In genomic region chr4:78939667-78940008, GRCh38 we compare ENCODE assay signal across 8 cellular contexts. TPM values are rescaled to one million over a fixed set of nuclear protein-coding genes. Genes with fewer than 3 reads are reported as not detected.
DNase-seq lines count a peak whose midpoint lies in the region; ATAC-seq and TF ChIP-seq lines count a peak whose summit lies in the region.

No MANE protein-coding gene starts in this region.

- H3K27me3 ChIP-seq in OCI-LY3 (ENCODE audit: low read depth, low read length) (peaks cover 18% of the 10 kb centered on the region), esophagus muscularis mucosa (no peaks in the 10 kb centered on the region), rectal smooth muscle tissue (ENCODE audit: control insufficient read depth, insufficient read depth, low read length) (no peaks in the 10 kb centered on the region)

- no peak for TF ChIP-seq POLR2A in esophagus muscularis mucosa (IDR thresholded peaks at IDR 0.05; ENCODE audit: low read depth)

- ATAC-seq in GM18861 (IDR thresholded peaks at IDR 0.05; ENCODE audit: unreplicated experiment), result peak; percentile 7
- no peak for ATAC-seq in HG02973 (IDR thresholded peaks at IDR 0.05; ENCODE audit: unreplicated experiment)

- intact Hi-C loops in esophagus muscularis mucosa (cut with DNase I), result loop anchor here (5.0 to 10.0 kb wide), 2 partner anchors 1133 to 1395 kb away; partner anchors contain the start of genes ANTXR2 and CFAP299

- H3K27ac ChIP-seq in OCI-LY3 (ENCODE audit: low read length) (no peak overlapping the region), esophagus muscularis mucosa (replicated peaks in 1 of 4) (peak overlapping the region; percentile 85 to 91 (median 89)), rectal smooth muscle tissue (ENCODE audit: low read depth, low read length) (peak overlapping the region; percentile 33)

- CTCF ChIA-PET in HEK293T (lab: Yijun Ruan, JAX), result interaction anchor here (0.6 kb wide), 1 partner anchor 232 kb away, joined by 3 read pairs; no protein-coding TSS in a partner anchor

- H4K20me1 ChIP-seq in OCI-LY3 (ENCODE audit: insufficient read depth, low read length), result no peaks in the 10 kb centered on the region

- TF ChIP-seq CTCF in OCI-LY3 (IDR thresholded peaks at IDR 0.05; ENCODE audit: low read depth, low read length), result no peak
- TF ChIP-seq CTCF in esophagus muscularis mucosa (IDR thresholded peaks at IDR 0.05), result no peak

- POLR2A ChIA-PET in HEK293T (lab: Yijun Ruan, JAX), result interaction anchor here (1.0 to 1.6 kb wide), 3 partner anchors 30 to 1215 kb away, joined by 3 to 6 read pairs (median 3); no protein-coding TSS in a partner anchor

- peaks cover 11% of the 10 kb centered on the region for H3K4me1 ChIP-seq in OCI-LY3 (ENCODE audit: low read length)
- H3K4me1 ChIP-seq in esophagus muscularis mucosa, result peaks cover 13 to 47% (median 43%) of the 10 kb centered on the region in 4 donors
- peaks cover 14% of the 10 kb centered on the region for H3K4me1 ChIP-seq in rectal smooth muscle tissue (ENCODE audit: control insufficient read depth, insufficient read depth, low read length)

- H3K79me2 ChIP-seq in OCI-LY3 (ENCODE audit: low read length), result peaks cover 3% of the 10 kb centered on the region; the same call in 1 of the 2 replicates

- H3K36me3 ChIP-seq in OCI-LY3 (replicated peaks; ENCODE audit: low read depth, low read length) (no peaks in the 10 kb centered on the region), esophagus muscularis mucosa (peaks cover 0 to 2% (median 0%) of the 10 kb centered on the region in 4 donors), rectal smooth muscle tissue (ENCODE audit: control insufficient read depth, insufficient read depth, low read length) (no peaks in the 10 kb centered on the region)

- H2AFZ ChIP-seq in OCI-LY3 (ENCODE audit: low read depth, low read length), result peak overlapping the region; percentile 98

- H3K4me3 ChIP-seq in OCI-LY3 (ENCODE audit: low read length) (peak overlapping the region; percentile 87), esophagus muscularis mucosa (peak overlapping the region; percentile 72 to 98 (median 86)), rectal smooth muscle tissue (ENCODE audit: low read length) (peak overlapping the region; percentile 99)

- no peak for DNase-seq in HEK293T (ENCODE audit: extremely low spot score)
- DNase-seq in esophagus muscularis mucosa (ENCODE audit: extremely low spot score), result no peak
- no peak for DNase-seq in foreskin melanocyte
- DNase-seq in ecto neural progenitor cell (ENCODE audit: low spot score), result no peak

- TF ChIP-seq EP300 in esophagus muscularis mucosa (IDR thresholded peaks at IDR 0.05), result no peak

- H3K9me3 ChIP-seq in OCI-LY3 (ENCODE audit: insufficient read depth, low read length), result no peaks in the 10 kb centered on the region
- H3K9me3 ChIP-seq in esophagus muscularis mucosa, result no peaks in the 10 kb centered on the region

- WGBS in esophagus muscularis mucosa, result 0% methylated on average over 9 of the region's 9 CpGs

- H3K9ac ChIP-seq in OCI-LY3 (ENCODE audit: low read length) (peak overlapping the region; percentile 60), rectal smooth muscle tissue (ENCODE audit: low read length) (no peak overlapping the region)

- H3K4me2 ChIP-seq in OCI-LY3 (ENCODE audit: low read length), result peak overlapping the region; percentile 90

TF ChIP-seq in HEK293T, 16 proteins besides CTCF, POLR2A, EP300 and RAD21:
- no peak for TF ChIP-seq SUZ12 (IDR thresholded peaks at IDR 0.05)
- TF ChIP-seq L3MBTL2 (conservative IDR thresholded peaks at IDR 0.05), result peak; percentile 70

RNA-seq across cellular contexts. Expression of gene PAQR3, which starts 0.4 kb away (rescaled TPM):
- total RNA-seq in esophagus muscularis mucosa, result 10 to 100 TPM; 37.8 to 59.3 (median 42.8) TPM
